Comparison of ENCODE assay signal across 1 cellular context in the genomic region with DNA sequence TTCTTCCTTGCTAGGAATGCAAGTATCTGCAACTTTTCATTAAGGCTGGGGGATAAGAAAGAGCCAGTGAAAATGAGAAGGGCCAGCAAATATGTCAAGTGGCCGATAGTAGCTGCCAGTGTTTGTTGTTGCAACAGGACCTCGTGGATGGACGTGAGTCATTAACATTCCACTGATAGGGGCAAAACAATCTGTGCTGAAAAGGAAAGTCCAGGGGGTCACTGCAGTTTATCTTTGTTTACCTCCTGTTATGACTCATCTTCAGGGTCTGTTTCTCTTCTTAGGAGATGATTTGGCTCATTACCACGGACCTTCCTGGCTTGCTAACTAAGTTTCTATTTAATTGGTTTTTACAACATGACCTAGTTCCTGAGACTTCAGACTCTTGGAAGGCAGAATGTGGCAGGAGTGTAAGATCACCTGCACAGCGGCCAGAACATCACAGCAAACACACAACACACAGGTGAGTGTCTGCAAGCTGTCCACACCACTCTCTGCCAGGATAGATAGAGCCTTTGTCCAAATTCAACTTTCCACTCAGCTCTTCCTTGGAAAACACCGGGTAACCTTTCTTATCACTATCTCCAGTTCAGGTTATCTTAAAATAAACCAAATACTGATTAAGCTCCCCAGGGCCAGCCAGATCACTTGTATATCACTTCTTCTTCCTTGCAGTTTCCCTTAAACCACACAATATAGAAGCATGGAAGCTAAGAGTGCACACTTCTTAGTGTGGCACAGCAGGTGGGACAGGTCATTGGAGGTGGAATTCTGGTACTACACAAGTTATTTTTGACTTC.
A peak's percentile ranks its signal among the peaks of the same experiment; 100 is the strongest.
TF ChIP-seq lines count a peak whose summit lies in the region.

No MANE protein-coding gene starts in this region.

TF ChIP-seq in HEK293, 187 proteins besides CTCF, POLR2A, EP300 and RAD21 (continued from another document and continues in another):
- TF ChIP-seq, protein P1, sequence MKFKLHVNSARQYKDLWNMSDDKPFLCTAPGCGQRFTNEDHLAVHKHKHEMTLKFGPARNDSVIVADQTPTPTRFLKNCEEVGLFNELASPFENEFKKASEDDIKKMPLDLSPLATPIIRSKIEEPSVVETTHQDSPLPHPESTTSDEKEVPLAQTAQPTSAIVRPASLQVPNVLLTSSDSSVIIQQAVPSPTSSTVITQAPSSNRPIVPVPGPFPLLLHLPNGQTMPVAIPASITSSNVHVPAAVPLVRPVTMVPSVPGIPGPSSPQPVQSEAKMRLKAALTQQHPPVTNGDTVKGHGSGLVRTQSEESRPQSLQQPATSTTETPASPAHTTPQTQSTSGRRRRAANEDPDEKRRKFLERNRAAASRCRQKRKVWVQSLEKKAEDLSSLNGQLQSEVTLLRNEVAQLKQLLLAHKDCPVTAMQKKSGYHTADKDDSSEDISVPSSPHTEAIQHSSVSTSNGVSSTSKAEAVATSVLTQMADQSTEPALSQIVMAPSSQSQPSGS (tag by site-specific recombination; IDR thresholded peaks at IDR 0.05; ENCODE audit: low read depth): no peak
- peak; percentile 93 for TF ChIP-seq FEZF1 (tag by site-specific recombination; IDR thresholded peaks at IDR 0.05)
- TF ChIP-seq KLF10 (tag by site-specific recombination; IDR thresholded peaks at IDR 0.05): peak; percentile 73
- TF ChIP-seq, protein P2, sequence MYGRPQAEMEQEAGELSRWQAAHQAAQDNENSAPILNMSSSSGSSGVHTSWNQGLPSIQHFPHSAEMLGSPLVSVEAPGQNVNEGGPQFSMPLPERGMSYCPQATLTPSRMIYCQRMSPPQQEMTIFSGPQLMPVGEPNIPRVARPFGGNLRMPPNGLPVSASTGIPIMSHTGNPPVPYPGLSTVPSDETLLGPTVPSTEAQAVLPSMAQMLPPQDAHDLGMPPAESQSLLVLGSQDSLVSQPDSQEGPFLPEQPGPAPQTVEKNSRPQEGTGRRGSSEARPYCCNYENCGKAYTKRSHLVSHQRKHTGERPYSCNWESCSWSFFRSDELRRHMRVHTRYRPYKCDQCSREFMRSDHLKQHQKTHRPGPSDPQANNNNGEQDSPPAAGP (tag by site-specific recombination; IDR thresholded peaks at IDR 0.05): peak; percentile 76
- peak; percentile 97 for TF ChIP-seq ZFP37 (tag by site-specific recombination; IDR thresholded peaks at IDR 0.05)
- TF ChIP-seq ZNF843 (tag by site-specific recombination; IDR thresholded peaks at IDR 0.05): peak; percentile 94
- no peak for TF ChIP-seq ZNF548 (tag by site-specific recombination; IDR thresholded peaks at IDR 0.05)
- TF ChIP-seq, protein P3, sequence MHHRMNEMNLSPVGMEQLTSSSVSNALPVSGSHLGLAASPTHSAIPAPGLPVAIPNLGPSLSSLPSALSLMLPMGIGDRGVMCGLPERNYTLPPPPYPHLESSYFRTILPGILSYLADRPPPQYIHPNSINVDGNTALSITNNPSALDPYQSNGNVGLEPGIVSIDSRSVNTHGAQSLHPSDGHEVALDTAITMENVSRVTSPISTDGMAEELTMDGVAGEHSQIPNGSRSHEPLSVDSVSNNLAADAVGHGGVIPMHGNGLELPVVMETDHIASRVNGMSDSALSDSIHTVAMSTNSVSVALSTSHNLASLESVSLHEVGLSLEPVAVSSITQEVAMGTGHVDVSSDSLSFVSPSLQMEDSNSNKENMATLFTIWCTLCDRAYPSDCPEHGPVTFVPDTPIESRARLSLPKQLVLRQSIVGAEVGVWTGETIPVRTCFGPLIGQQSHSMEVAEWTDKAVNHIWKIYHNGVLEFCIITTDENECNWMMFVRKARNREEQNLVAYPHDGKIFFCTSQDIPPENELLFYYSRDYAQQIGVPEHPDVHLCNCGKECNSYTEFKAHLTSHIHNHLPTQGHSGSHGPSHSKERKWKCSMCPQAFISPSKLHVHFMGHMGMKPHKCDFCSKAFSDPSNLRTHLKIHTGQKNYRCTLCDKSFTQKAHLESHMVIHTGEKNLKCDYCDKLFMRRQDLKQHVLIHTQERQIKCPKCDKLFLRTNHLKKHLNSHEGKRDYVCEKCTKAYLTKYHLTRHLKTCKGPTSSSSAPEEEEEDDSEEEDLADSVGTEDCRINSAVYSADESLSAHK (tag by site-specific recombination; IDR thresholded peaks at IDR 0.05): peak; percentile 74
- TF ChIP-seq ZNF175 (tag by site-specific recombination; IDR thresholded peaks at IDR 0.05): no peak
- TF ChIP-seq ZNF621 (tag by site-specific recombination; IDR thresholded peaks at IDR 0.05): no peak
- TF ChIP-seq ZNF623 (tag by site-specific recombination; IDR thresholded peaks at IDR 0.05): peak; percentile 21; the same call in 1 of the 2 replicates
- TF ChIP-seq KLF9 (tag by site-specific recombination; IDR thresholded peaks at IDR 0.05; ENCODE audit: low read depth): peak; percentile 22; the same call in 1 of the 2 replicates
- TF ChIP-seq ZNF2 (tag by site-specific recombination; IDR thresholded peaks at IDR 0.05): no peak
- TF ChIP-seq, protein P4, sequence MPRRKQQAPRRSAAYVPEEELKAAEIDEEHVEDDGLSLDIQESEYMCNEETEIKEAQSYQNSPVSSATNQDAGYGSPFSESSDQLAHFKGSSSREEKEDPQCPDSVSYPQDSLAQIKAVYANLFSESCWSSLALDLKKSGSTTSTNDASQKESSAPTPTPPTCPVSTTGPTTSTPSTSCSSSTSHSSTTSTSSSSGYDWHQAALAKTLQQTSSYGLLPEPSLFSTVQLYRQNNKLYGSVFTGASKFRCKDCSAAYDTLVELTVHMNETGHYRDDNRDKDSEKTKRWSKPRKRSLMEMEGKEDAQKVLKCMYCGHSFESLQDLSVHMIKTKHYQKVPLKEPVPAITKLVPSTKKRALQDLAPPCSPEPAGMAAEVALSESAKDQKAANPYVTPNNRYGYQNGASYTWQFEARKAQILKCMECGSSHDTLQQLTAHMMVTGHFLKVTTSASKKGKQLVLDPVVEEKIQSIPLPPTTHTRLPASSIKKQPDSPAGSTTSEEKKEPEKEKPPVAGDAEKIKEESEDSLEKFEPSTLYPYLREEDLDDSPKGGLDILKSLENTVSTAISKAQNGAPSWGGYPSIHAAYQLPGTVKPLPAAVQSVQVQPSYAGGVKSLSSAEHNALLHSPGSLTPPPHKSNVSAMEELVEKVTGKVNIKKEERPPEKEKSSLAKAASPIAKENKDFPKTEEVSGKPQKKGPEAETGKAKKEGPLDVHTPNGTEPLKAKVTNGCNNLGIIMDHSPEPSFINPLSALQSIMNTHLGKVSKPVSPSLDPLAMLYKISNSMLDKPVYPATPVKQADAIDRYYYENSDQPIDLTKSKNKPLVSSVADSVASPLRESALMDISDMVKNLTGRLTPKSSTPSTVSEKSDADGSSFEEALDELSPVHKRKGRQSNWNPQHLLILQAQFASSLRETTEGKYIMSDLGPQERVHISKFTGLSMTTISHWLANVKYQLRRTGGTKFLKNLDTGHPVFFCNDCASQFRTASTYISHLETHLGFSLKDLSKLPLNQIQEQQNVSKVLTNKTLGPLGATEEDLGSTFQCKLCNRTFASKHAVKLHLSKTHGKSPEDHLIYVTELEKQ (tag by site-specific recombination; IDR thresholded peaks at IDR 0.05; ENCODE audit: borderline replicate concordance): peak; percentile 87; the same call in 1 of the 2 replicates
- TF ChIP-seq, protein P5, sequence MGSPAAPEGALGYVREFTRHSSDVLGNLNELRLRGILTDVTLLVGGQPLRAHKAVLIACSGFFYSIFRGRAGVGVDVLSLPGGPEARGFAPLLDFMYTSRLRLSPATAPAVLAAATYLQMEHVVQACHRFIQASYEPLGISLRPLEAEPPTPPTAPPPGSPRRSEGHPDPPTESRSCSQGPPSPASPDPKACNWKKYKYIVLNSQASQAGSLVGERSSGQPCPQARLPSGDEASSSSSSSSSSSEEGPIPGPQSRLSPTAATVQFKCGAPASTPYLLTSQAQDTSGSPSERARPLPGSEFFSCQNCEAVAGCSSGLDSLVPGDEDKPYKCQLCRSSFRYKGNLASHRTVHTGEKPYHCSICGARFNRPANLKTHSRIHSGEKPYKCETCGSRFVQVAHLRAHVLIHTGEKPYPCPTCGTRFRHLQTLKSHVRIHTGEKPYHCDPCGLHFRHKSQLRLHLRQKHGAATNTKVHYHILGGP (tag by site-specific recombination; IDR thresholded peaks at IDR 0.05): peak; percentile 69; the same call in 1 of the 2 replicates
- TF ChIP-seq KLF8 (tag by site-specific recombination; IDR thresholded peaks at IDR 0.05): peak; percentile 87
- TF ChIP-seq, protein P6, sequence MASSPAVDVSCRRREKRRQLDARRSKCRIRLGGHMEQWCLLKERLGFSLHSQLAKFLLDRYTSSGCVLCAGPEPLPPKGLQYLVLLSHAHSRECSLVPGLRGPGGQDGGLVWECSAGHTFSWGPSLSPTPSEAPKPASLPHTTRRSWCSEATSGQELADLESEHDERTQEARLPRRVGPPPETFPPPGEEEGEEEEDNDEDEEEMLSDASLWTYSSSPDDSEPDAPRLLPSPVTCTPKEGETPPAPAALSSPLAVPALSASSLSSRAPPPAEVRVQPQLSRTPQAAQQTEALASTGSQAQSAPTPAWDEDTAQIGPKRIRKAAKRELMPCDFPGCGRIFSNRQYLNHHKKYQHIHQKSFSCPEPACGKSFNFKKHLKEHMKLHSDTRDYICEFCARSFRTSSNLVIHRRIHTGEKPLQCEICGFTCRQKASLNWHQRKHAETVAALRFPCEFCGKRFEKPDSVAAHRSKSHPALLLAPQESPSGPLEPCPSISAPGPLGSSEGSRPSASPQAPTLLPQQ (tag by site-specific recombination; IDR thresholded peaks at IDR 0.05): peak; percentile 82
- no peak for TF ChIP-seq GLI4 (tag by site-specific recombination; IDR thresholded peaks at IDR 0.05)
- TF ChIP-seq ZNF830 (tag by site-specific recombination; IDR thresholded peaks at IDR 0.05; ENCODE audit: low read depth): no peak
- TF ChIP-seq, protein P7, sequence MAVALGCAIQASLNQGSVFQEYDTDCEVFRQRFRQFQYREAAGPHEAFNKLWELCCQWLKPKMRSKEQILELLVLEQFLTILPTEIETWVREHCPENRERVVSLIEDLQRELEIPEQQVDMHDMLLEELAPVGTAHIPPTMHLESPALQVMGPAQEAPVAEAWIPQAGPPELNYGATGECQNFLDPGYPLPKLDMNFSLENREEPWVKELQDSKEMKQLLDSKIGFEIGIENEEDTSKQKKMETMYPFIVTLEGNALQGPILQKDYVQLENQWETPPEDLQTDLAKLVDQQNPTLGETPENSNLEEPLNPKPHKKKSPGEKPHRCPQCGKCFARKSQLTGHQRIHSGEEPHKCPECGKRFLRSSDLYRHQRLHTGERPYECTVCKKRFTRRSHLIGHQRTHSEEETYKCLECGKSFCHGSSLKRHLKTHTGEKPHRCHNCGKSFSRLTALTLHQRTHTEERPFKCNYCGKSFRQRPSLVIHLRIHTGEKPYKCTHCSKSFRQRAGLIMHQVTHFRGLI (tag by site-specific recombination; IDR thresholded peaks at IDR 0.05): 0 out of 2 replicates have a peak, but pooled peaks have one; percentile 38
- TF ChIP-seq ZXDB (tag by site-specific recombination; IDR thresholded peaks at IDR 0.05): peak; percentile 96
- TF ChIP-seq BCL11B (tag by site-specific recombination; IDR thresholded peaks at IDR 0.05; ENCODE audit: low read depth): no peak
- TF ChIP-seq, protein P8, sequence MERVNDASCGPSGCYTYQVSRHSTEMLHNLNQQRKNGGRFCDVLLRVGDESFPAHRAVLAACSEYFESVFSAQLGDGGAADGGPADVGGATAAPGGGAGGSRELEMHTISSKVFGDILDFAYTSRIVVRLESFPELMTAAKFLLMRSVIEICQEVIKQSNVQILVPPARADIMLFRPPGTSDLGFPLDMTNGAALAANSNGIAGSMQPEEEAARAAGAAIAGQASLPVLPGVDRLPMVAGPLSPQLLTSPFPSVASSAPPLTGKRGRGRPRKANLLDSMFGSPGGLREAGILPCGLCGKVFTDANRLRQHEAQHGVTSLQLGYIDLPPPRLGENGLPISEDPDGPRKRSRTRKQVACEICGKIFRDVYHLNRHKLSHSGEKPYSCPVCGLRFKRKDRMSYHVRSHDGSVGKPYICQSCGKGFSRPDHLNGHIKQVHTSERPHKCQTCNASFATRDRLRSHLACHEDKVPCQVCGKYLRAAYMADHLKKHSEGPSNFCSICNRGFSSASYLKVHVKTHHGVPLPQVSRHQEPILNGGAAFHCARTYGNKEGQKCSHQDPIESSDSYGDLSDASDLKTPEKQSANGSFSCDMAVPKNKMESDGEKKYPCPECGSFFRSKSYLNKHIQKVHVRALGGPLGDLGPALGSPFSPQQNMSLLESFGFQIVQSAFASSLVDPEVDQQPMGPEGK (tag by site-specific recombination; IDR thresholded peaks at IDR 0.05): peak; percentile 60
- TF ChIP-seq ZBTB1 (tag by site-specific recombination; IDR thresholded peaks at IDR 0.05): no peak
- peak; percentile 78 for TF ChIP-seq WT1 (tag by site-specific recombination; IDR thresholded peaks at IDR 0.05)
- TF ChIP-seq ZNF169 (tag by site-specific recombination; IDR thresholded peaks at IDR 0.05): no peak
- no peak for TF ChIP-seq ZNF585B (tag by site-specific recombination; IDR thresholded peaks at IDR 0.05)
- TF ChIP-seq, protein P9, sequence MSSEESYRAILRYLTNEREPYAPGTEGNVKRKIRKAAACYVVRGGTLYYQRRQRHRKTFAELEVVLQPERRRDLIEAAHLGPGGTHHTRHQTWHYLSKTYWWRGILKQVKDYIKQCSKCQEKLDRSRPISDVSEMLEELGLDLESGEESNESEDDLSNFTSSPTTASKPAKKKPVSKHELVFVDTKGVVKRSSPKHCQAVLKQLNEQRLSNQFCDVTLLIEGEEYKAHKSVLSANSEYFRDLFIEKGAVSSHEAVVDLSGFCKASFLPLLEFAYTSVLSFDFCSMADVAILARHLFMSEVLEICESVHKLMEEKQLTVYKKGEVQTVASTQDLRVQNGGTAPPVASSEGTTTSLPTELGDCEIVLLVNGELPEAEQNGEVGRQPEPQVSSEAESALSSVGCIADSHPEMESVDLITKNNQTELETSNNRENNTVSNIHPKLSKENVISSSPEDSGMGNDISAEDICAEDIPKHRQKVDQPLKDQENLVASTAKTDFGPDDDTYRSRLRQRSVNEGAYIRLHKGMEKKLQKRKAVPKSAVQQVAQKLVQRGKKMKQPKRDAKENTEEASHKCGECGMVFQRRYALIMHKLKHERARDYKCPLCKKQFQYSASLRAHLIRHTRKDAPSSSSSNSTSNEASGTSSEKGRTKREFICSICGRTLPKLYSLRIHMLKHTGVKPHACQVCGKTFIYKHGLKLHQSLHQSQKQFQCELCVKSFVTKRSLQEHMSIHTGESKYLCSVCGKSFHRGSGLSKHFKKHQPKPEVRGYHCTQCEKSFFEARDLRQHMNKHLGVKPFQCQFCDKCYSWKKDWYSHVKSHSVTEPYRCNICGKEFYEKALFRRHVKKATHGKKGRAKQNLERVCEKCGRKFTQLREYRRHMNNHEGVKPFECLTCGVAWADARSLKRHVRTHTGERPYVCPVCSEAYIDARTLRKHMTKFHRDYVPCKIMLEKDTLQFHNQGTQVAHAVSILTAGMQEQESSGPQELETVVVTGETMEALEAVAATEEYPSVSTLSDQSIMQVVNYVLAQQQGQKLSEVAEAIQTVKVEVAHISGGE (tag by site-specific recombination; conservative IDR thresholded peaks at IDR 0.05; ENCODE audit: low read depth): no peak
- no peak for TF ChIP-seq ZNF791 (tag by site-specific recombination; IDR thresholded peaks at IDR 0.05)
- TF ChIP-seq ZNF202 (tag by site-specific recombination; IDR thresholded peaks at IDR 0.05; ENCODE audit: borderline replicate concordance): no peak
- TF ChIP-seq ZNF350 (tag by site-specific recombination; IDR thresholded peaks at IDR 0.05): no peak
- TF ChIP-seq OSR2 (tag by site-specific recombination; IDR thresholded peaks at IDR 0.05): peak; percentile 93
- TF ChIP-seq TRIM28 (IDR thresholded peaks at IDR 0.05; ENCODE audit: borderline replicate concordance, low read length): no peak
- TF ChIP-seq ZNF660 (tag by site-specific recombination; IDR thresholded peaks at IDR 0.05): 0 out of 2 replicates have a peak, but pooled peaks have one; percentile 21
- peak; percentile 87 for TF ChIP-seq ZEB2 (tag by site-specific recombination; IDR thresholded peaks at IDR 0.05)
- peak; percentile 58; the same call in 1 of the 2 replicates for TF ChIP-seq IKZF3 (tag by site-specific recombination; IDR thresholded peaks at IDR 0.05)
- TF ChIP-seq ZNF184 (tag by site-specific recombination; IDR thresholded peaks at IDR 0.05): no peak
- no peak for TF ChIP-seq ZNF747 (tag by site-specific recombination; IDR thresholded peaks at IDR 0.05)
